Comparison of ENCODE assay signal across 27 cellular contexts in genomic region chr16:47528431-47528830, GRCh38.
"Had no signal": no experiment of that assay in that cellular context is flagged by ENCODE, and none has a peak within 500 bp of the region (broad histone marks: within the 10 kb centered on the region; RNA-seq: fewer than 3 reads in every experiment).

No MANE protein-coding gene starts in this region.

- H3K9me3 Mint-ChIP-seq: activated T-cell treated with anti-CD3 and anti-CD28 coated beads, Interleukin-2, amount 50 U/mL, for 72 hours; activated T-helper 17 cell treated with anti-CD3 and anti-CD28 coated beads, Interleukin-2, amount 50 U/mL, for 72 hours; central memory CD8-positive, alpha-beta T cell had no signal

- ATAC-seq: activated CD8-positive, alpha-beta T cell treated with anti-CD3 and anti-CD28 coated beads for 36 hours; activated T-cell treated with anti-CD3 and anti-CD28 coated beads, Interleukin-2, amount 50 U/mL, for 72 hours; activated T-helper 17 cell treated with anti-CD3 and anti-CD28 coated beads, Interleukin-2, amount 50 U/mL, for 72 hours; Panc1 had no signal

- H3K9me3 ChIP-seq: ascending aorta, MG63, SJCRH30 had no signal

- H3K4me3 ChIP-seq: ascending aorta, cardiac muscle cell, MG63, SJCRH30, SK-N-MC had no signal

- H3K27ac ChIP-seq: ascending aorta, cardiac muscle cell, SJCRH30, SK-N-MC had no signal

- H3K27ac Mint-ChIP-seq: activated CD4-positive, alpha-beta T cell treated with anti-CD3 and anti-CD28 coated beads, Interleukin-2, amount 10 ng/mL, durations not matched to agents 24 days and 14 days; activated CD8-positive, alpha-beta T cell treated with anti-CD3 and anti-CD28 coated beads for 36 hours; activated naive CD8-positive, alpha-beta T cell treated with anti-CD3 and anti-CD28 coated beads for 36 hours; activated T-cell treated with anti-CD3 and anti-CD28 coated beads, Interleukin-2, amount 50 U/mL, for 72 hours; activated T-helper 17 cell treated with anti-CD3 and anti-CD28 coated beads, Interleukin-2, amount 50 U/mL, for 72 hours; T-helper 1 cell treated with Interleukin-12 subunit alpha and Interleukin-12 subunit beta and Interleukin-4 antibody, amounts not matched to agents 30 μg/mL and 1 μg/mL, for 36 hours; T-helper 2 cell treated with Interferon-gamma antibody and Interleukin-4, amounts not matched to agents 5 μg/mL and 100 μg/mL, for 36 hours had no signal

- H3K4me1 ChIP-seq: ascending aorta, SJCRH30 had no signal

- H3K27me3 Mint-ChIP-seq: activated CD4-positive, alpha-beta T cell treated with anti-CD3 and anti-CD28 coated beads, Interleukin-2, amount 10 ng/mL, durations not matched to agents 24 days and 14 days; activated CD8-positive, alpha-beta T cell treated with anti-CD3 and anti-CD28 coated beads for 36 hours; activated naive CD8-positive, alpha-beta T cell treated with anti-CD3 and anti-CD28 coated beads for 36 hours; activated T-helper 17 cell treated with anti-CD3 and anti-CD28 coated beads, Interleukin-2, amount 50 U/mL, for 72 hours; central memory CD8-positive, alpha-beta T cell had no signal

- H3K36me3 ChIP-seq: cardiac muscle cell, MG63 had no signal

- H3K4me3 Mint-ChIP-seq: activated CD4-positive, alpha-beta T cell treated with anti-CD3 and anti-CD28 coated beads, Interleukin-2, amount 10 ng/mL, durations not matched to agents 24 days and 14 days; activated CD8-positive, alpha-beta T cell treated with anti-CD3 and anti-CD28 coated beads for 36 hours; activated naive CD8-positive, alpha-beta T cell treated with anti-CD3 and anti-CD28 coated beads for 36 hours; activated T-cell treated with anti-CD3 and anti-CD28 coated beads, Interleukin-2, amount 50 U/mL, for 72 hours; activated T-helper 17 cell treated with anti-CD3 and anti-CD28 coated beads, Interleukin-2, amount 50 U/mL, for 72 hours; central memory CD8-positive, alpha-beta T cell; T-helper 1 cell treated with Interleukin-12 subunit alpha and Interleukin-12 subunit beta and Interleukin-4 antibody, amounts not matched to agents 30 μg/mL and 1 μg/mL, for 36 hours; T-helper 2 cell treated with Interferon-gamma antibody and Interleukin-4, amounts not matched to agents 5 μg/mL and 100 μg/mL, for 36 hours had no signal

- H3K4me1 Mint-ChIP-seq: activated T-helper 17 cell treated with anti-CD3 and anti-CD28 coated beads, Interleukin-2, amount 50 U/mL, for 72 hours had no signal

- H3K27me3 ChIP-seq: ascending aorta, cardiac muscle cell, MG63, SJCRH30 had no signal

- DNase-seq: activated CD4-positive, alpha-beta T cell treated with anti-CD3 and anti-CD28 coated beads, Interleukin-2, amount 10 ng/mL, durations not matched to agents 24 days and 14 days; activated CD4-positive, alpha-beta T cell treated with anti-CD3 and anti-CD28 coated beads, Interleukin-2, amount 50 U/mL, for 4 hours; activated CD8-positive, alpha-beta T cell treated with anti-CD3 and anti-CD28 coated beads for 36 hours; activated effector memory CD4-positive, alpha-beta T cell treated with anti-CD3 and anti-CD28 coated beads, Interleukin-2, amount 50 U/mL, for 16 hours; activated naive CD4-positive, alpha-beta T cell; activated naive CD4-positive, alpha-beta T cell treated with anti-CD3 and anti-CD28 coated beads, Interleukin-2, amount 50 U/mL, for 16 hours; activated naive CD8-positive, alpha-beta T cell treated with anti-CD3 and anti-CD28 coated beads for 36 hours; activated T-cell treated with anti-CD3 and anti-CD28 coated beads, Interleukin-2, amount 50 U/mL, for 1 hour; activated T-cell treated with anti-CD3 and anti-CD28 coated beads, Interleukin-2, amount 50 U/mL, for 72 hours; amygdala; MG63; NCI-H1048; NCI-H1436 treated with DMSO at 0.1 percent for 48 hours; NCI-H1694 treated with DMSO at 0.1 percent for 48 hours; NCI-H2029; NCI-H345; NCI-H524 treated with DMSO at 0.1 percent for 48 hours; SHP77; SJCRH30 had no signal
